Comparison of ENCODE assay signal across 8 cellular contexts in the genomic region with DNA sequence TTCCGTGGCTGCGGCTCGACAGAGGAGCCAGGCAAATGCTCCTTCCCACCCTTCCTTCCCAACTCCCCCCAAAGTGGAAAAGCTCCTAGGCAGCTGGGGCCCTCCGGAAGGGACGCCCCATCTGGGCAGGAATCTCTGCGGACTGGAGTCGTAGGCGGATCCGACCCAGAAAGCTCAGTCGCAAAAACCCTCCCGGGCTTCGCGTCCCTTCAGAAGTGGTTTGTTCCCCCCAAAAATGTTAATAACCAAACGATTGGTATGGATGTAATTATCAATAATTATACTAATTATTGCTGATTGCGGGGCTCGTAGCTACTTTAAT. TPM values are rescaled to one million over a fixed set of nuclear protein-coding genes. Genes with fewer than 3 reads are reported as not detected.
DNase-seq lines count a peak whose midpoint lies in the region; ATAC-seq and TF ChIP-seq lines count a peak whose summit lies in the region.

No MANE protein-coding gene starts in this region.

- H4K91ac ChIP-seq in neuronal stem cell (ENCODE audit: low read depth, low read length, poor library complexity): no peak overlapping the region

- H3K14ac ChIP-seq in neuronal stem cell (ENCODE audit: low read length): no peak overlapping the region

- H3K9me2 ChIP-seq in Karpas-422 (replicated peaks; ENCODE audit: insufficient read depth, low read length): no peaks in the 10 kb centered on the region

- DNase-seq in CD4-positive, alpha-beta T cell: no peak
- DNase-seq in Karpas-422: no peak
- no peak for DNase-seq in neuronal stem cell (ENCODE audit: low spot score)
- DNase-seq in NCI-H1105 (lab: John Stamatoyannopoulos, UW): no peak
- DNase-seq in NCI-H774 (lab: John Stamatoyannopoulos, UW): no peak
- DNase-seq in NCI-H1436 (lab: John Stamatoyannopoulos, UW): no peak

- H2BK12ac ChIP-seq in neuronal stem cell (ENCODE audit: low read length): no peak overlapping the region

- peak overlapping the region; percentile 61 for H3K4me3 ChIP-seq in Karpas-422 (ENCODE audit: low read length)
- H3K4me3 ChIP-seq in endocrine pancreas (ENCODE audit: control insufficient read depth, insufficient read depth, low read length): no peak overlapping the region
- peak overlapping the region in 1 of 2 donors; percentile 65 for H3K4me3 ChIP-seq in neuronal stem cell (ENCODE audit: low read length in 2 of 2)

- no peak overlapping the region for H2AK5ac ChIP-seq in neuronal stem cell (ENCODE audit: low read depth, low read length)

- H3K27ac Mint-ChIP-seq in CD4-positive, alpha-beta T cell: peak overlapping the region; percentile 83

- no peaks in the 10 kb centered on the region for H3K79me2 ChIP-seq in Karpas-422 (ENCODE audit: low read length)

- no peaks in the 10 kb centered on the region for H3K9me3 ChIP-seq in CD4-positive, alpha-beta T cell (ENCODE audit: control insufficient read depth, low read length)
- no peaks in the 10 kb centered on the region for H3K9me3 ChIP-seq in Karpas-422 (ENCODE audit: low read length)
- H3K9me3 ChIP-seq in endocrine pancreas (ENCODE audit: control insufficient read depth, low read length): no peaks in the 10 kb centered on the region
- peaks cover 0 to 3% of the 10 kb centered on the region in 2 donors for H3K9me3 ChIP-seq in neuronal stem cell (replicated peaks in 1 of 2; ENCODE audit: control insufficient read depth in 2 of 2, insufficient read depth in 1 of 2, low read depth in 1 of 2, low read length in 2 of 2)

- POLR2A ChIA-PET in CD4-positive, alpha-beta T cell (lab: Charles Lee): interaction anchor here (0.6 to 2.3 kb wide), 4 partner anchors 12 to 379 kb away, joined by 3 to 11 read pairs (median 5); partner anchors contain the start of gene MAP2K5

- H2BK120ac ChIP-seq in neuronal stem cell (ENCODE audit: low read depth, low read length): no peak overlapping the region

- H3K9ac ChIP-seq in Karpas-422 (ENCODE audit: low read length) (peak overlapping the region; percentile 57), endocrine pancreas (ENCODE audit: control insufficient read depth, insufficient read depth, low read length) (peak overlapping the region; percentile 47), neuronal stem cell (ENCODE audit: low read depth, low read length, poor library complexity) (no peak overlapping the region)

- H2BK5ac ChIP-seq in neuronal stem cell (ENCODE audit: low read length): no peak overlapping the region

- peaks cover 61% of the 10 kb centered on the region for H3K27me3 Mint-ChIP-seq in CD4-positive, alpha-beta T cell

- no CpG with 5 or more reads among the region's 16 CpGs for WGBS in neuronal stem cell (ENCODE audit: extremely low coverage in 2 of 2, insufficient read length in 2 of 2, insufficient replicate concordance in 1 of 2), 2 donors

- H2BK15ac ChIP-seq in neuronal stem cell (ENCODE audit: low read length): no peak overlapping the region

- H3K4me1 ChIP-seq in Karpas-422 (ENCODE audit: low read length) (peaks cover 56% of the 10 kb centered on the region), endocrine pancreas (ENCODE audit: control insufficient read depth, insufficient read depth, low read length) (no peaks in the 10 kb centered on the region), neuronal stem cell (ENCODE audit: control insufficient read depth in 2 of 2, insufficient read depth in 1 of 2, low read depth in 1 of 2, low read length in 2 of 2) (peaks cover 11 to 25% of the 10 kb centered on the region in 2 donors)

- H3K18ac ChIP-seq in neuronal stem cell (ENCODE audit: low read length): no peak overlapping the region

- H3K36me3 Mint-ChIP-seq in CD4-positive, alpha-beta T cell (ENCODE audit: low read depth): peaks cover 11% of the 10 kb centered on the region

- H2AFZ ChIP-seq in Karpas-422 (ENCODE audit: low read length) (no peak overlapping the region), neuronal stem cell (ENCODE audit: low read length) (peak overlapping the region; percentile 91)

- intact Hi-C loops in CD4-positive, alpha-beta T cell (cut with DNase I, micrococcal nuclease): loop anchor here (1.0 to 10.0 kb wide), 9 partner anchors 53 to 889 kb away; partner anchors contain the start of gene MAP2K5 (in 2 of the 2)

- no peak overlapping the region for H3K23ac ChIP-seq in neuronal stem cell (ENCODE audit: low read depth, low read length, poor library complexity)

- H4K8ac ChIP-seq in neuronal stem cell (ENCODE audit: low read depth, low read length): no peak overlapping the region

- ATAC-seq in CD4-positive, alpha-beta T cell (ENCODE audit: poor library complexity): no peak
- no peak for ATAC-seq in HG03571 (IDR thresholded peaks at IDR 0.05; ENCODE audit: unreplicated experiment)

- no peak overlapping the region for H3K27ac ChIP-seq in CD4-positive, alpha-beta T cell (ENCODE audit: low read depth, low read length)
- H3K27ac ChIP-seq in Karpas-422 (ENCODE audit: low read length) (no peak overlapping the region), neuronal stem cell (replicated peaks; ENCODE audit: low read length) (no peak overlapping the region)

- no peaks in the 10 kb centered on the region for H3K36me3 ChIP-seq in Karpas-422 (ENCODE audit: insufficient read depth, low read length)
- no peaks in the 10 kb centered on the region for H3K36me3 ChIP-seq in endocrine pancreas (ENCODE audit: control insufficient read depth, insufficient read depth, low read length)
- H3K36me3 ChIP-seq in neuronal stem cell (replicated peaks in 1 of 2; ENCODE audit: control insufficient read depth in 2 of 2, insufficient read depth in 2 of 2, low read length in 2 of 2): no peaks in the 10 kb centered on the region

- no peaks in the 10 kb centered on the region for H3K79me1 ChIP-seq in neuronal stem cell (ENCODE audit: low read depth, low read length)

- peaks cover 72% of the 10 kb centered on the region for H3K4me1 Mint-ChIP-seq in CD4-positive, alpha-beta T cell (ENCODE audit: low read depth)

- H4K20me1 ChIP-seq in Karpas-422 (ENCODE audit: insufficient read depth, low read depth, low read length): no peaks in the 10 kb centered on the region

- CTCF ChIA-PET in CD4-positive, alpha-beta T cell (lab: Charles Lee): interaction anchor here (0.7 to 3.2 kb wide), 7 partner anchors 9 to 889 kb away, joined by 3 to 16 read pairs (median 3); no protein-coding TSS in a partner anchor

- no peak for TF ChIP-seq CTCF in CD4-positive, alpha-beta T cell (IDR thresholded peaks at IDR 0.05)

- H3K4me3 Mint-ChIP-seq in CD4-positive, alpha-beta T cell: peak overlapping the region; percentile 77

- H3K4me2 ChIP-seq in Karpas-422 (ENCODE audit: low read depth, low read length, poor library complexity, severe bottlenecking) (peak overlapping the region; percentile 72), neuronal stem cell (ENCODE audit: insufficient read depth, low read length, poor library complexity, severe bottlenecking) (peak overlapping the region; percentile 45)

- H3K27me3 ChIP-seq in CD4-positive, alpha-beta T cell (ENCODE audit: control insufficient read depth, insufficient read depth, low read length): peaks cover 51% of the 10 kb centered on the region
- H3K27me3 ChIP-seq in Karpas-422 (ENCODE audit: low read length) (no peaks in the 10 kb centered on the region), endocrine pancreas (ENCODE audit: control insufficient read depth, insufficient read depth, low read length) (peaks cover 13% of the 10 kb centered on the region), neuronal stem cell (ENCODE audit: control insufficient read depth in 3 of 3, insufficient read depth in 3 of 3, low read depth in 1 of 3, low read length in 3 of 3) (peaks cover 26 to 76% (median 63%) of the 10 kb centered on the region in 3 experiments)

- no peak overlapping the region for H3K4ac ChIP-seq in neuronal stem cell (ENCODE audit: low read length)

- no peaks in the 10 kb centered on the region for H3K9me3 Mint-ChIP-seq in CD4-positive, alpha-beta T cell

RNA-seq across cellular contexts. Expression of gene RNU6-1, which starts 3.8 kb away (rescaled TPM):
- total RNA-seq in CD4-positive, alpha-beta T cell: not detected
- total RNA-seq in Karpas-422 (2014; rRNA removed; shearing (Covaris generic); ENCODE audit: low replicate concordance): not detected in 2 replicates
- not detected for polyA plus RNA-seq in neuronal stem cell (2013, experiment 1 of 2)
- not detected for polyA plus RNA-seq in neuronal stem cell (2013, experiment 2 of 2)

RNA-seq across cellular contexts. Expression of gene SKOR1, which starts 10.8 kb away (rescaled TPM):
- total RNA-seq in CD4-positive, alpha-beta T cell: 1 to 10 TPM; 1.8 to 2.2 TPM
- total RNA-seq in Karpas-422 (2014; rRNA removed; shearing (Covaris generic); ENCODE audit: low replicate concordance): 0.43 and 0.45 TPM in 2 replicates
- polyA plus RNA-seq in neuronal stem cell (2013, experiment 1 of 2): 0.24 TPM
- polyA plus RNA-seq in neuronal stem cell (2013, experiment 2 of 2): 0.21 TPM
